In the genomic region with DNA sequence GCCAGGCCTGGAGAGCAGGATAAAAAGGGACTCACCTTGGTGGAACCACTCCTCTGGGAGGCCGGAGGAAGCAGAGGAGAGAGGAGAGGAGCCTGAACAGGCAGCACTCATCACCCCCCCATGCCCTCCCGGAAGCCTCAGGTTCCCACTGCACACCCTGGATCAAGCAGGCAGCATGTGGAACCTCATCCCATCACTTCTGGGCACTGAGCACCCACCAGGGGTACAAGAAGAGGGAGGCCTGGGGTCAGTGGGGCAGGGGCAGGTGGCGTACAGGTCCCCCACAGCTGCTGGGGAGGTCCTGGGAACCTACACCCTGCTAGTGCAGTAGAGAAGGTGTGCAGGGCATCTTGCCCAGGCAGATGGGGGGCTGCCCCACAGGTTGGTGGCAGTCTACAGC, we compare ENCODE assay signal across 20 cellular contexts. TPM values are rescaled to one million over a fixed set of nuclear protein-coding genes. Genes with fewer than 3 reads are reported as not detected.
DNase-seq lines count a peak whose midpoint lies in the region; ATAC-seq, FAIRE-seq and TF ChIP-seq lines count a peak whose summit lies in the region.
"Had no signal": no experiment of that assay in that cellular context is flagged by ENCODE, and none has a peak within 500 bp of the region (broad histone marks: within the 10 kb centered on the region; RNA-seq: fewer than 3 reads in every experiment).

No MANE protein-coding gene starts in this region.

- peaks cover 18% of the 10 kb centered on the region for H3K36me3 Mint-ChIP-seq in endothelial cell (ENCODE audit: low read depth, unreplicated experiment)
- H3K36me3 Mint-ChIP-seq: CD4-positive, CD25-positive, alpha-beta regulatory T cell; CD8-positive, alpha-beta memory T cell had no signal

- H3K4me1 ChIP-seq in BLaER1 (peaks cover 36% of the 10 kb centered on the region), left lung (peaks cover 0 to 8% of the 10 kb centered on the region in 2 donors)

- FAIRE-seq in urothelium cell line (lab: Jason Lieb, UNC): peak; percentile 20
- FAIRE-seq: G401.6, GM12892, GM18507, H54 had no signal

- ATAC-seq in left lung: no peak

- H3K9ac ChIP-seq in BLaER1: no peak overlapping the region
- H3K9ac ChIP-seq: GM23248 had no signal

- intact Hi-C loops in left lung (cut with DNase I): no loop called here

- DNase-seq in WERI-Rb-1: no peak
- DNase-seq in endothelial cell (ENCODE audit: low spot score): no peak
- no peak for DNase-seq in urothelium cell line (ENCODE audit: low spot score)
- no peak for DNase-seq in left lung
- no peak for DNase-seq in DMS53 treated with DMSO at 0.1 percent for 48 hours (lab: John Stamatoyannopoulos, UW; ENCODE audit: unreplicated experiment)
- DNase-seq: C1 segment of cervical spinal cord; CD4-positive, CD25-positive, alpha-beta regulatory T cell; CD8-positive, alpha-beta memory T cell; COR-L47; DMS 273 treated with DMSO at 0.1 percent for 48 hours; DMS53; GM23248; HCEC 1CT had no signal

- peak overlapping the region; percentile 74 for H3K27ac ChIP-seq in BLaER1
- H3K27ac ChIP-seq in WERI-Rb-1: peak overlapping the region; percentile 74
- H3K27ac ChIP-seq in left lung: no peak overlapping the region
- H3K27ac ChIP-seq: GM23248, HL-60 had no signal

- H3K36me3 ChIP-seq in BLaER1 (peaks cover 70% of the 10 kb centered on the region), WERI-Rb-1 (peaks cover 71% of the 10 kb centered on the region), left lung (peaks cover 0 to 19% of the 10 kb centered on the region in 2 donors)

- no peaks in the 10 kb centered on the region for H3K9me3 ChIP-seq in BLaER1
- H3K9me3 ChIP-seq in WERI-Rb-1 (ENCODE audit: severe bottlenecking): no peaks in the 10 kb centered on the region
- no peaks in the 10 kb centered on the region for H3K9me3 ChIP-seq in left lung

- H3K27me3 ChIP-seq in BLaER1: no peaks in the 10 kb centered on the region
- no peaks in the 10 kb centered on the region for H3K27me3 ChIP-seq in WERI-Rb-1 (ENCODE audit: insufficient read depth, low read depth, severe bottlenecking)
- no peaks in the 10 kb centered on the region for H3K27me3 ChIP-seq in left lung

- H3K4me3 Mint-ChIP-seq in endothelial cell (ENCODE audit: unreplicated experiment): no peak overlapping the region
- H3K4me3 Mint-ChIP-seq: B cell; CD4-positive, CD25-positive, alpha-beta regulatory T cell; CD8-positive, alpha-beta memory T cell had no signal

- H3K4me3 ChIP-seq in BLaER1: no peak overlapping the region
- no peak overlapping the region for H3K4me3 ChIP-seq in WERI-Rb-1 (ENCODE audit: low read depth, low read length)
- H3K4me3 ChIP-seq in left lung: no peak overlapping the region
- H3K4me3 ChIP-seq: GM23248 had no signal

- peaks cover 21% of the 10 kb centered on the region for H3K4me1 Mint-ChIP-seq in endothelial cell (ENCODE audit: unreplicated experiment)

- H3K4me2 ChIP-seq in BLaER1: no peak overlapping the region

- peak overlapping the region; percentile 99 for H3K27ac Mint-ChIP-seq in endothelial cell (ENCODE audit: unreplicated experiment)
- H3K27ac Mint-ChIP-seq: B cell; CD4-positive, CD25-positive, alpha-beta regulatory T cell; CD8-positive, alpha-beta memory T cell had no signal

- H3K27me3 Mint-ChIP-seq in endothelial cell (ENCODE audit: unreplicated experiment): peaks cover 20% of the 10 kb centered on the region
- H3K27me3 Mint-ChIP-seq: B cell; CD4-positive, CD25-positive, alpha-beta regulatory T cell; CD8-positive, alpha-beta memory T cell had no signal

- peaks cover 10% of the 10 kb centered on the region; the same call in 1 of the 2 replicates for H4K20me1 ChIP-seq in BLaER1

- no peaks in the 10 kb centered on the region for H3K9me3 Mint-ChIP-seq in endothelial cell (ENCODE audit: unreplicated experiment)
- H3K9me3 Mint-ChIP-seq: CD4-positive, CD25-positive, alpha-beta regulatory T cell; CD8-positive, alpha-beta memory T cell had no signal

- TF ChIP-seq CTCF in WERI-Rb-1 (IDR thresholded peaks at IDR 0.05; ENCODE audit: low read depth, low read length): no peak
- no peak for TF ChIP-seq CTCF in endothelial cell (IDR thresholded peaks at IDR 0.05; ENCODE audit: unreplicated experiment)
- no peak for TF ChIP-seq CTCF in left lung (IDR thresholded peaks at IDR 0.05)

RNA-seq across cellular contexts. Expression of a gene that starts 35.1 kb away (rescaled TPM):
- 23.0 TPM for total RNA-seq in endothelial cell (ENCODE audit: unreplicated experiment)
- total RNA-seq in left lung: 10 to 100 TPM; 36.5 to 42.8 TPM

RNA-seq across cellular contexts. Expression of a gene that starts 35.1 kb away (rescaled TPM):
- total RNA-seq in endothelial cell (ENCODE audit: unreplicated experiment): 49.0 TPM
- 100 to 1,000 TPM; 191 to 249 TPM for total RNA-seq in left lung

RNA-seq across cellular contexts. Expression of a gene that starts 40.0 kb away (rescaled TPM):
- total RNA-seq in endothelial cell (ENCODE audit: unreplicated experiment) (67.3 TPM), left lung (10 to 100 TPM; 18.2 to 22.4 TPM)

RNA-seq across cellular contexts. Expression of a gene that starts 44.2 kb away (rescaled TPM):
- total RNA-seq in endothelial cell (ENCODE audit: unreplicated experiment) (15.3 TPM), left lung (10 to 100 TPM; 45.9 to 47.2 TPM)

Comparison
In these comparisons a context has a peak if more than half of its experiments do, and no peak if none do; other contexts are left out.
1. H3K27ac ChIP-seq: peak in BLaER1 (single experiment) and WERI-Rb-1 (single experiment); none in left lung (0 of 2).